ENCODE assay signal across 8 cellular contexts in the genomic region with DNA sequence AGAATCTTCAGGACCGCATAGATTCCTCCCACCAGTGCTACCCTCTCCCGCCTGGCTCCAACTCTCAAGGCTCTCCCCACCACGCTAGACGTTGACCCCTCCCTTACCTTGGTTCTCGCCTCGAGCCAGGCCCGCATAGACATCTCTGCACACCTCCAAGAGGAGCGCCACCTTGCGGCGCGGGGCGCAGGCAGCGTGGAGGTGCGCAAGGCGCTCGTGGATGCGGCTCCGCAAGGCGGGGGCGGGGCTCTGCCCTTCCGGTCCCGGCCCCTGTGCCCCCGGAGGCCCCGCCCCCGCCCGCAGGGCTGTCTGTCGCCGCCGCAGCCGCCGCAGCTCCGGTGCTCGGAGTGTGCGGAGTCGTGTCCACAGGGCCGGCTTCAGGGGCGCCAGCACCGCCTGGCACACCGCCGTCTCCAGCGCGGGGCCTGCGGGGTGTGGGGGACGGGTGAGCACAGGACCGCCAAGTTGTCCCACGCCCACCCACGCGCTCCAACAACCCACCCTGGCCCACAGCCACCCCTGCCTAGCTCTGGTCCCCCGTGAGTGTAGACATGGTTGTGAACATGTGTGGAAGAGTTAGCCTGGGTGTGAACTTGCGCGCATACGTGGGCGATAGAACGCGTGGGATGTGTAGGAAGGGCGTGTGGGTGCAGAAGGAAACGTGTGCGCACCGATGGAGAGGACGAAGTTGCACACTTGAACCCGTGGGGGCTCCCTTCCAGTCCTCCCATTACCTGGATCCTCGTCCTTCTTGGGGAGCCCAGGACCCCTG. TPM values are rescaled to one million over a fixed set of nuclear protein-coding genes. Genes with fewer than 3 reads are reported as not detected.
A peak's percentile ranks its signal among the peaks of the same experiment; 100 is the strongest.
DNase-seq lines count a peak whose midpoint lies in the region; ATAC-seq, FAIRE-seq and TF ChIP-seq lines count a peak whose summit lies in the region.

No MANE protein-coding gene starts in this region.

- H3K9me3 Mint-ChIP-seq in activated CD8-positive, alpha-beta memory T cell treated with anti-CD3 and anti-CD28 coated beads, Interleukin-2, amount 10 ng/mL, durations not matched to agents 7 days and 5 days (ENCODE audit: low read depth), result no peaks in the 10 kb centered on the region

- H3K36me3 ChIP-seq in endocrine pancreas (ENCODE audit: control insufficient read depth, insufficient read depth, low read length), result no peaks in the 10 kb centered on the region

- H3K27me3 Mint-ChIP-seq in activated CD8-positive, alpha-beta memory T cell treated with anti-CD3 and anti-CD28 coated beads, Interleukin-2, amount 10 ng/mL, durations not matched to agents 7 days and 5 days, result no peaks in the 10 kb centered on the region

- ATAC-seq in activated CD8-positive, alpha-beta memory T cell treated with anti-CD3 and anti-CD28 coated beads, Interleukin-2, amount 10 ng/mL, durations not matched to agents 7 days and 5 days, result peak; percentile 96

- peak overlapping the region; percentile 85 for H3K27ac Mint-ChIP-seq in activated CD8-positive, alpha-beta memory T cell treated with anti-CD3 and anti-CD28 coated beads, Interleukin-2, amount 10 ng/mL, durations not matched to agents 7 days and 5 days

- H3K4me1 ChIP-seq in endocrine pancreas (ENCODE audit: control insufficient read depth, insufficient read depth, low read length), result no peaks in the 10 kb centered on the region

- no peaks in the 10 kb centered on the region for H3K9me3 ChIP-seq in endocrine pancreas (ENCODE audit: control insufficient read depth, low read length)

- peak overlapping the region; percentile 11 for H3K4me3 ChIP-seq in endocrine pancreas (ENCODE audit: control insufficient read depth, insufficient read depth, low read length)

- H3K4me1 Mint-ChIP-seq in activated CD8-positive, alpha-beta memory T cell treated with anti-CD3 and anti-CD28 coated beads, Interleukin-2, amount 10 ng/mL, durations not matched to agents 7 days and 5 days, result peaks cover 37% of the 10 kb centered on the region

- H3K4me3 Mint-ChIP-seq in activated CD8-positive, alpha-beta memory T cell treated with anti-CD3 and anti-CD28 coated beads, Interleukin-2, amount 10 ng/mL, durations not matched to agents 7 days and 5 days, result peak overlapping the region; percentile 79

- no peaks in the 10 kb centered on the region for H3K27me3 ChIP-seq in endocrine pancreas (ENCODE audit: control insufficient read depth, insufficient read depth, low read length)

- CTCF ChIA-PET in activated CD8-positive, alpha-beta memory T cell treated with anti-CD3 and anti-CD28 coated beads, Interleukin-2, amount 10 ng/mL, durations not matched to agents 7 days and 5 days (lab: Charles Lee), result interaction anchor here (1.0 to 4.1 kb wide), 14 partner anchors 8 to 236 kb away, joined by 3 to 24 read pairs (median 9); partner anchors contain the start of genes ECH1, MRPS12, RINL and SARS2

- H3K36me3 Mint-ChIP-seq in activated CD8-positive, alpha-beta memory T cell treated with anti-CD3 and anti-CD28 coated beads, Interleukin-2, amount 10 ng/mL, durations not matched to agents 7 days and 5 days, result peaks cover 34% of the 10 kb centered on the region

- TF ChIP-seq CTCF in D721Med (IDR thresholded peaks at IDR 0.05; ENCODE audit: insufficient read depth, missing control alignments), result peak; percentile 78

- no peak for FAIRE-seq in D721Med (lab: Jason Lieb, UNC)

- peak; percentile 87 for DNase-seq in D721Med (ENCODE audit: insufficient read length, low spot score)
- peak; percentile 47 for DNase-seq in GOT3 (lab: John Stamatoyannopoulos, UW)
- DNase-seq in NCI-H2029 treated with DMSO at 0.1 percent for 48 hours (lab: John Stamatoyannopoulos, UW), result peak; percentile 81
- peak; percentile 95 for DNase-seq in activated CD8-positive, alpha-beta memory T cell treated with anti-CD3 and anti-CD28 coated beads, Interleukin-2, amount 10 ng/mL, durations not matched to agents 7 days and 5 days
- peak; percentile 62 for DNase-seq in midbrain (lab: John Stamatoyannopoulos, UW)
- peak; percentile 89 to 90 for DNase-seq in stimulated activated CD8-positive, alpha-beta memory T cell treated with anti-CD3 and anti-CD28 coated beads, Interleukin-15, amount 100 ng/mL, for 48 hours (ENCODE audit: low read depth in 2 of 2)
- no peak for DNase-seq in NCI-H1436 treated with DMSO at 0.1 percent for 48 hours (lab: John Stamatoyannopoulos, UW)

- H3K9ac ChIP-seq in endocrine pancreas (ENCODE audit: control insufficient read depth, insufficient read depth, low read length), result peak overlapping the region; percentile 1

RNA-seq across cellular contexts. Expression of gene RINL, which starts 8.1 kb away (rescaled TPM):
- 10 to 100 TPM; 80.1 to 81.0 TPM for total RNA-seq in activated CD8-positive, alpha-beta memory T cell treated with anti-CD3 and anti-CD28 coated beads, Interleukin-2, amount 10 ng/mL, durations not matched to agents 7 days and 5 days

RNA-seq across cellular contexts. Expression of gene HNRNPL, which starts 20.2 kb away (rescaled TPM):
- total RNA-seq in activated CD8-positive, alpha-beta memory T cell treated with anti-CD3 and anti-CD28 coated beads, Interleukin-2, amount 10 ng/mL, durations not matched to agents 7 days and 5 days, result 100 to 1,000 TPM; 479 to 611 TPM

RNA-seq across cellular contexts. Expression of gene SIRT2, which starts 29.4 kb away (rescaled TPM):
- total RNA-seq in activated CD8-positive, alpha-beta memory T cell treated with anti-CD3 and anti-CD28 coated beads, Interleukin-2, amount 10 ng/mL, durations not matched to agents 7 days and 5 days, result 10 to 100 TPM; 47.1 to 47.8 TPM

RNA-seq across cellular contexts. Expression of gene NFKBIB, which starts 29.7 kb away (rescaled TPM):
- total RNA-seq in activated CD8-positive, alpha-beta memory T cell treated with anti-CD3 and anti-CD28 coated beads, Interleukin-2, amount 10 ng/mL, durations not matched to agents 7 days and 5 days, result 10 to 100 TPM; 44.7 to 65.7 TPM

RNA-seq across cellular contexts. Expression of gene ECH1, which starts 38.4 kb away (rescaled TPM):
- total RNA-seq in activated CD8-positive, alpha-beta memory T cell treated with anti-CD3 and anti-CD28 coated beads, Interleukin-2, amount 10 ng/mL, durations not matched to agents 7 days and 5 days, result 100 to 1,000 TPM; 207 to 214 TPM
